ENCODE assay signal across 8 cellular contexts in the genomic region with DNA sequence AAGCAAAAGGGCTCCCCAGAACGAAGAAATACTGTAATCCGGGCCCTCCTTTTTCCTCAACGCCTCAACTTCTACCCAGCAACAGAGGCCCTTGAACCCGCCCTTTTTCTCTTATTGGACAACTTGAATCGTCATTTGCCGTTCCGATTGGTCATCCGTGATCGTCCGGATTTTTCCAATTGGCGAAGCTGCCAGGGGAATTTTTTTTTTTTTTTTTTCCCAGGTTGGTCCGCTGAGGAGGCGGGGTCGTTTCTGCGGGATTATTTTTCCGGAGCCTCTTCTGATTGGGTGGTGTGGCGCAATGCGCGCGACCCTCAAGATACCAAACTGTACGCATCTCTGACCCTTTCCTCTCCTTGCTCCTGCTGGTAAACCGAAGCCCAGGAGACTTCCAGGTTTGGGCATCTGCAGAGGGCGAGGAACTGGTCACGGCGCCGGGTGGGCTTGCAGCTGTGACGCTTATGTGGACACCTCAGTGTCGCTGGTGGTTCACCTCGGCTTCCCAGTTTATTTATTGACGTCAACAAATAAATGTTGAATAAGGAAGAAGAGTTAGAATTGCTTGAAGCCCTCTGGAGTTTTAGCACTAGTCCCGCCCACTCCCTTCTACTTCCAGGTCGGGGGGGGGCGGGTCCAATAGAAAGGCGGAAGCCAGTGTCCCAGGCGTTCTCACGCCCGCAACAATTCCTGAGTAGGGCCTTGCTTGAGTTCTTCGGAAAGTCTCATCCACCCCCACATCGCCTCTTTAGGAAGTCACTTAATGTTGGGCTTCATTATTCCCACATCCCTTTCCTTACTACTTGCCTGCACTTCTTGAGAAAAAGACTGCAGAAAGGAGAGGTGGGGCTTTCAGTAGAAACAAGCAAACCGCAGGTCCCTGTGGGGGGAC. TPM values are rescaled to one million over a fixed set of nuclear protein-coding genes. Genes with fewer than 3 reads are reported as not detected.
DNase-seq lines count a peak whose midpoint lies in the region; ATAC-seq, FAIRE-seq and TF ChIP-seq lines count a peak whose summit lies in the region.

A gene with protein sequence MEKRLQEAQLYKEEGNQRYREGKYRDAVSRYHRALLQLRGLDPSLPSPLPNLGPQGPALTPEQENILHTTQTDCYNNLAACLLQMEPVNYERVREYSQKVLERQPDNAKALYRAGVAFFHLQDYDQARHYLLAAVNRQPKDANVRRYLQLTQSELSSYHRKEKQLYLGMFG (plus strand): TSS at position 654 of the 889 bp plus-strand sequence. CDS start 363 bp downstream, outside the sequence.

- peaks cover 24% of the 10 kb centered on the region for H3K4me1 Mint-ChIP-seq in memory B cell

- H2BK20ac ChIP-seq in H1 (ENCODE audit: low read length), result no peak within 1 kb of the TSS

- H4K5ac ChIP-seq in H1 (ENCODE audit: insufficient read length, low read depth, low read length), result peak within 1 kb of the TSS; percentile 97

- H4K8ac ChIP-seq in H1 (ENCODE audit: extremely low read depth, insufficient read depth, low read length), result peak within 1 kb of the TSS; percentile 91

- peak within 1 kb of the TSS; percentile 96 for H3K27ac Mint-ChIP-seq in memory B cell

- no peak for FAIRE-seq in H1 (lab: Jason Lieb, UNC)

- TF ChIP-seq RAD21 in H1 (IDR thresholded peaks at IDR 0.05 in 1 of 2, conservative IDR thresholded peaks at IDR 0.05 in 1 of 2; ENCODE audit: low read depth in 2 of 2, low read length in 2 of 2), result no peak

- peak within 1 kb of the TSS; percentile 92 for H3K27ac ChIP-seq in H1 (ENCODE audit: low read depth, low read length)

- no peak for TF ChIP-seq CTCF in H1 (IDR thresholded peaks at IDR 0.05; ENCODE audit: control extremely low read depth in 1 of 3, insufficient read depth in 1 of 3, low read depth in 1 of 3, low read length in 3 of 3)

- H3K4me3 ChIP-seq in H1 (ENCODE audit: extremely low read depth in 1 of 4, insufficient read depth in 2 of 4, low read depth in 3 of 4, low read length in 4 of 4), result peak within 1 kb of the TSS; percentile 87 to 98 (median 96)

- H3K9me3 ChIP-seq in H1 (ENCODE audit: insufficient read depth in 2 of 2, low read depth in 1 of 2, low read length in 1 of 2), result no peaks in the 10 kb centered on the region

- H2BK15ac ChIP-seq in H1 (ENCODE audit: low read length), result peak within 1 kb of the TSS; percentile 50; the same call in 1 of the 2 replicates

- H4K91ac ChIP-seq in H1 (replicated peaks; ENCODE audit: insufficient read length, low read length), result peak within 1 kb of the TSS; percentile 96

- peaks cover 16% of the 10 kb centered on the region for H3K23me2 ChIP-seq in H1 (ENCODE audit: low read depth, low read length)

- H3K23ac ChIP-seq in H1 (ENCODE audit: insufficient read length), result no peak within 1 kb of the TSS

- H3K9ac ChIP-seq in H1 (replicated peaks in 1 of 4; ENCODE audit: extremely low read depth in 1 of 4, low read depth in 3 of 4, low read length in 3 of 4), result peak within 1 kb of the TSS; percentile 88 to 92 (median 92)

- peaks cover 5 to 21% (median 9%) of the 10 kb centered on the region in 4 experiments; a peak in 6 of 8 replicates for H3K36me3 ChIP-seq in H1 (ENCODE audit: control insufficient read depth in 2 of 4, insufficient read depth in 4 of 4, low read length in 3 of 4)

- H2AFZ ChIP-seq in H1 (ENCODE audit: low read length), result peak within 1 kb of the TSS; percentile 60; the same call in 1 of the 2 replicates

- H3K4me2 ChIP-seq in H1 (ENCODE audit: insufficient read depth in 1 of 2, low read depth in 2 of 2, low read length in 2 of 2), result peak within 1 kb of the TSS; percentile 85 to 93

- POLR2A ChIA-PET in H1 (lab: Charles Lee; ENCODE audit: partially characterized antibody), result interaction anchor here (0.6 to 10.9 kb wide), 37 partner anchors 9 to 415 kb away, joined by 3 to 192 read pairs (median 5); a partner anchor contains a TSS

- peak within 1 kb of the TSS; percentile 99 for H3K18ac ChIP-seq in H1 (ENCODE audit: extremely low read depth, low read length)

- H3K27me3 Mint-ChIP-seq in memory B cell, result no peaks in the 10 kb centered on the region

- H3K27me3 ChIP-seq in H1 (replicated peaks in 1 of 4; ENCODE audit: control insufficient read depth in 3 of 4, extremely low read depth in 1 of 4, insufficient read depth in 3 of 4, low read length in 3 of 4), result no peaks in the 10 kb centered on the region

- H2BK12ac ChIP-seq in H1 (ENCODE audit: low read depth, low read length), result 0 out of 2 replicates have a peak within 1 kb of the TSS, but pooled peaks have one; percentile 10

- ATAC-seq in GM21360 (IDR thresholded peaks at IDR 0.05; ENCODE audit: unreplicated experiment) (peak; percentile 48), memory B cell (ENCODE audit: low read depth) (peak; percentile 57)

- H2BK120ac ChIP-seq in H1 (replicated peaks; ENCODE audit: low read depth, low read length), result peak within 1 kb of the TSS; percentile 82

- peaks cover 20% of the 10 kb centered on the region for H3K36me3 Mint-ChIP-seq in memory B cell

- no peak within 1 kb of the TSS for H3K14ac ChIP-seq in H1 (ENCODE audit: insufficient read length)

- peak within 1 kb of the TSS; percentile 89 for H3K56ac ChIP-seq in H1 (replicated peaks; ENCODE audit: insufficient read length, low read depth, low read length)

- H3K9me3 Mint-ChIP-seq in memory B cell, result no peaks in the 10 kb centered on the region

- CTCF ChIA-PET in H1 (lab: Charles Lee; ENCODE audit: partially characterized antibody), result interaction anchor here (1.4 to 6.1 kb wide), 5 partner anchors 24 to 59 kb away, joined by 4 to 45 read pairs (median 6); a partner anchor contains a TSS

- 1% methylated on average over 39 of the region's 40 CpGs; no CpG with 5 or more reads in 1 of the 2 experiments for WGBS in H1 (ENCODE audit: extremely low coverage in 1 of 2, insufficient coverage in 1 of 2, insufficient read length in 1 of 2, insufficient replicate concordance in 2 of 2, low coverage in 1 of 2, low lambda C conversion rate in 2 of 2, missing lambda C conversion rate in 1 of 2), 2 experiments

- 0 out of 3 replicates have a peak, but pooled peaks of 1 of the 2 experiments have one; percentile 33 for TF ChIP-seq POLR2A in H1 (IDR thresholded peaks at IDR 0.05; ENCODE audit: control extremely low read depth in 1 of 2, low read depth in 2 of 2, low read length in 2 of 2)

- peak within 1 kb of the TSS; percentile 91 for H2BK5ac ChIP-seq in H1 (ENCODE audit: low read depth, low read length)

- no peak for TF ChIP-seq EP300 in H1 (IDR thresholded peaks at IDR 0.05; ENCODE audit: borderline replicate concordance in 1 of 2, low read depth in 2 of 2, low read length in 2 of 2)

- peak within 1 kb of the TSS; percentile 94 for H3K4me3 Mint-ChIP-seq in memory B cell

- H3K79me2 ChIP-seq in H1 (ENCODE audit: control insufficient read depth in 1 of 2, insufficient read depth in 2 of 2, low read length in 2 of 2), result peaks cover 18 to 66% of the 10 kb centered on the region in 2 experiments

- peaks cover 12 to 17% of the 10 kb centered on the region in 2 experiments for H4K20me1 ChIP-seq in H1 (replicated peaks in 1 of 2; ENCODE audit: control insufficient read depth in 1 of 2, insufficient read depth in 2 of 2, low read length in 2 of 2)

- peak within 1 kb of the TSS; percentile 80 for H3K4ac ChIP-seq in H1 (replicated peaks; ENCODE audit: insufficient read length, low read depth, low read length)

- no peak within 1 kb of the TSS for H2AK5ac ChIP-seq in H1 (ENCODE audit: low read depth, low read length)

- no peaks in the 10 kb centered on the region; a peak in 3 of 7 replicates for H3K4me1 ChIP-seq in H1 (replicated peaks in 1 of 4; ENCODE audit: control insufficient read depth in 3 of 4, insufficient read depth in 4 of 4, low read length in 3 of 4)

- 0 out of 2 replicates have a peak, but pooled peaks cover 2% of the 10 kb centered on the region for H3K79me1 ChIP-seq in H1 (ENCODE audit: low read depth, low read length)

- DNase-seq in CMK (ENCODE audit: low read depth) (peak; percentile 80), HT1080 (ENCODE audit: low read depth) (peak; percentile 97), NOMO-1 treated with DMSO at 0.1 percent for 48 hours (lab: John Stamatoyannopoulos, UW; ENCODE audit: unreplicated experiment) (peak; percentile 97), H1 (ENCODE audit: low read depth in 1 of 2, low spot score in 2 of 2) (peak; percentile 74 to 80), memory B cell (ENCODE audit: low spot score in 2 of 2) (peak; percentile 67 to 84)
- DNase-seq in activated CD8-positive, alpha-beta memory T cell treated with anti-CD3 and anti-CD28 coated beads for 4 hours (ENCODE audit: low read depth in 2 of 2), result peak; percentile 65 to 78
- peak; percentile 67 for DNase-seq in stimulated activated CD8-positive, alpha-beta memory T cell treated with anti-CD3 and anti-CD28 coated beads, Interleukin-12 subunit alpha, Interleukin-12 subunit beta, amount 100 ng/mL, for 24 hours (ENCODE audit: extremely low read depth)

TF ChIP-seq in H1, 55 proteins besides CTCF, POLR2A, EP300 and RAD21 (continues in another document):
- peak; percentile 96 for TF ChIP-seq RFX5 (IDR thresholded peaks at IDR 0.05; ENCODE audit: borderline replicate concordance, low read depth, low read length)
- TF ChIP-seq EZH2 (IDR thresholded peaks at IDR 0.05; ENCODE audit: low read depth, low read length, severe bottlenecking), result no peak
- TF ChIP-seq, protein P1, sequence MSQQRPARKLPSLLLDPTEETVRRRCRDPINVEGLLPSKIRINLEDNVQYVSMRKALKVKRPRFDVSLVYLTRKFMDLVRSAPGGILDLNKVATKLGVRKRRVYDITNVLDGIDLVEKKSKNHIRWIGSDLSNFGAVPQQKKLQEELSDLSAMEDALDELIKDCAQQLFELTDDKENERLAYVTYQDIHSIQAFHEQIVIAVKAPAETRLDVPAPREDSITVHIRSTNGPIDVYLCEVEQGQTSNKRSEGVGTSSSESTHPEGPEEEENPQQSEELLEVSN (IDR thresholded peaks at IDR 0.05), result no peak
- TF ChIP-seq YY1 (IDR thresholded peaks at IDR 0.05; ENCODE audit: low read depth, low read length), result no peak
- no peak for TF ChIP-seq FOSL1 (IDR thresholded peaks at IDR 0.05; ENCODE audit: insufficient read depth, low read depth, low read length)
- TF ChIP-seq SIN3A (conservative IDR thresholded peaks at IDR 0.05 in 1 of 2, IDR thresholded peaks at IDR 0.05 in 1 of 2; ENCODE audit: low read depth in 1 of 2, low read length in 2 of 2), result peak; percentile 55 to 57; a peak in 1 of 4 replicates

RNA-seq across cellular contexts. Expression of the gene that starts here (rescaled TPM):
- 55.6 and 67.9 TPM in 2 replicates for total RNA-seq in HT1080 (2014; rRNA removed; shearing (Covaris generic))
- polyA plus RNA-seq in HT1080 (2015; cell fraction: cytosol; rRNA removed), result 51.4 and 75.6 TPM in 2 replicates
- 77.7 and 122 TPM in 2 replicates for polyA plus RNA-seq in HT1080 (2015; cell fraction: nucleus; rRNA removed)
- total RNA-seq in H1 (2021; fragmentation: NEBNext Ultra II Directional; extraction: Animal tissue kit (Norgen Biotek cat#: 25700)), result 34.1 and 34.5 TPM in 2 replicates
- polyA plus RNA-seq in H1 (2011; rRNA removed), result 25.4 and 28.1 TPM in 2 replicates
- 39.2 TPM for polyA plus RNA-seq in H1 (2011; cell fraction: cytosol; rRNA removed)
- polyA plus RNA-seq in H1 (2011; cell fraction: nucleus; rRNA removed), result 26.6 TPM
- polyA plus RNA-seq in H1 (2012, experiment 1 of 2), result 40.6 to 47.5 TPM (median 42.9 TPM) in 4 replicates
- polyA plus RNA-seq in H1 (2012, experiment 2 of 2), result 37.9 TPM
- 46.7 TPM for polyA plus RNA-seq in H1 (2013, experiment 1 of 2)
- polyA plus RNA-seq in H1 (2013, experiment 2 of 2), result 51.5 TPM
- polyA minus RNA-seq in H1 (2011; rRNA and poly(A)+ RNA removed), result 21.1 and 23.8 TPM in 2 replicates
- 9.5 TPM for polyA minus RNA-seq in H1 (2011; cell fraction: cytosol; rRNA and poly(A)+ RNA removed)
- 16.9 TPM for polyA minus RNA-seq in H1 (2011; cell fraction: nucleus; rRNA and poly(A)+ RNA removed)

Comparison
In these comparisons a context has a peak if more than half of its experiments do, and no peak if none do; other contexts are left out.
1. Peak in every context shown above with its lines: DNase-seq, ATAC-seq, H3K4me3 ChIP-seq and H3K27ac ChIP-seq.